ENCODE assay signal across 22 cellular contexts in the genomic region with DNA sequence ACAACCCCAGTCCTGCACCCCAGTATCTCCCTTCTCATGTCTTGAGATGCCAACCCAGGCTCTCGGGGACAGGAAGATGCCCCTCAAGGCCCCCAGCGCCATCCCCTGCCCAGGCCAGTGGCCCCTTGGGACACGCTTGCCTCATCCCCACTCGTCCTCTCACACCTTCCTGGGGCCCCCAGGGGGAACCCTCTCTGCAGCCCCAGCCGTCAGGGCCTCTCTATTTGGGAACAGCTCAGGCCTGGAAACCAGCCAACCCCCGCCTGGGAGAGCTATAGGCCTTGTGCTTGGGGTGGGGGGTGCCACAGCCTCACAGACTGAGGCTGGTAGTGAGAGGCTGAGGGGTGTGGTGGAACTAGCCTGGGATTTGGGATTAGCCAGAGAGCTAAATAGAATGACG. TPM values are rescaled to one million over a fixed set of nuclear protein-coding genes. Genes with fewer than 3 reads are reported as not detected.
"Had no signal": no experiment of that assay in that cellular context is flagged by ENCODE, and none has a peak within 500 bp of the region (broad histone marks: within the 10 kb centered on the region; RNA-seq: fewer than 3 reads in every experiment).

No MANE protein-coding gene starts in this region.

- H3K9me3 ChIP-seq: body of pancreas, esophagus squamous epithelium, thyroid gland, uterus had no signal

- DNase-seq: activated B cell treated with CpG ODN at 0.5 μM for 24 hours; activated CD4-positive, alpha-beta T cell treated with anti-CD3 and anti-CD28 coated beads for 48 hours; activated CD8-positive, alpha-beta T cell treated with anti-CD3 and anti-CD28 coated beads for 36 hours; activated effector memory CD4-positive, alpha-beta T cell treated with Interleukin-2 at 50 U/mL for 16 hours; activated T-cell treated with anti-CD3 and anti-CD28 coated beads, Interleukin-2, amount 50 U/mL, for 4 hours; amniotic stem cell; cortex of kidney; effector CD8-positive, alpha-beta T cell; esophagus squamous epithelium; immature natural killer cell; mesendoderm; natural killer cell; posterior cingulate gyrus; retina; stimulated activated CD4-positive, alpha-beta T cell treated with anti-CD3 and anti-CD28 coated beads, Interleukin-2, amount 100 ng/mL, for 48 hours; thyroid gland; uterus had no signal

- ATAC-seq: activated CD8-positive, alpha-beta T cell treated with anti-CD3 and anti-CD28 coated beads for 36 hours; activated T-cell treated with anti-CD3 and anti-CD28 coated beads, Interleukin-2, amount 50 U/mL, for 4 hours; body of pancreas; natural killer cell; stimulated activated memory B cell treated with anti-CD40 and anti-IgM and Interleukin-4, amounts not matched to agents 10 μg/mL and 1 μg/mL and 100 μg/mL, for 72 hours had no signal

- H3K4me1 ChIP-seq: body of pancreas, esophagus squamous epithelium, uterus had no signal

- H3K9me3 Mint-ChIP-seq: activated B cell treated with CpG ODN at 0.5 μM for 24 hours; activated CD8-positive, alpha-beta T cell treated with anti-CD3 and anti-CD28 coated beads for 36 hours; activated T-cell treated with anti-CD3 and anti-CD28 coated beads, Interleukin-2, amount 50 U/mL, for 4 hours; immature natural killer cell; natural killer cell; stimulated activated memory B cell treated with anti-CD40 and anti-IgM and Interleukin-4, amounts not matched to agents 10 μg/mL and 1 μg/mL and 100 μg/mL, for 72 hours had no signal

- H3K4me3 Mint-ChIP-seq: activated B cell treated with CpG ODN at 0.5 μM for 24 hours; activated CD8-positive, alpha-beta T cell treated with anti-CD3 and anti-CD28 coated beads for 36 hours; activated naive CD8-positive, alpha-beta T cell; activated T-cell treated with anti-CD3 and anti-CD28 coated beads, Interleukin-2, amount 50 U/mL, for 4 hours; immature natural killer cell; natural killer cell; stimulated activated memory B cell treated with anti-CD40 and anti-IgM and Interleukin-4, amounts not matched to agents 10 μg/mL and 1 μg/mL and 100 μg/mL, for 72 hours had no signal

- H3K36me3 ChIP-seq: esophagus squamous epithelium, thyroid gland, uterus had no signal

- H3K36me3 Mint-ChIP-seq: activated naive CD8-positive, alpha-beta T cell; immature natural killer cell; natural killer cell; stimulated activated memory B cell treated with anti-CD40 and anti-IgM and Interleukin-4, amounts not matched to agents 10 μg/mL and 1 μg/mL and 100 μg/mL, for 72 hours had no signal

- H3K4me1 Mint-ChIP-seq: activated B cell treated with CpG ODN at 0.5 μM for 24 hours; immature natural killer cell; natural killer cell; stimulated activated memory B cell treated with anti-CD40 and anti-IgM and Interleukin-4, amounts not matched to agents 10 μg/mL and 1 μg/mL and 100 μg/mL, for 72 hours had no signal

- H3K27ac Mint-ChIP-seq: activated B cell treated with CpG ODN at 0.5 μM for 24 hours; activated CD8-positive, alpha-beta T cell treated with anti-CD3 and anti-CD28 coated beads for 36 hours; activated naive CD8-positive, alpha-beta T cell; immature natural killer cell; natural killer cell; stimulated activated memory B cell treated with anti-CD40 and anti-IgM and Interleukin-4, amounts not matched to agents 10 μg/mL and 1 μg/mL and 100 μg/mL, for 72 hours had no signal

- FAIRE-seq: endothelial cell of umbilical vein had no signal

- H3K4me3 ChIP-seq: body of pancreas, esophagus squamous epithelium, thyroid gland, uterus had no signal

- H3K27ac ChIP-seq: body of pancreas, esophagus squamous epithelium, thyroid gland, uterus had no signal

- H3K27me3 ChIP-seq: body of pancreas, thyroid gland, uterus had no signal

RNA-seq across cellular contexts. Expression of a gene that starts 7.8 kb away (rescaled TPM):
- total RNA-seq: activated B cell treated with CpG ODN at 0.5 μM for 24 hours; activated CD8-positive, alpha-beta T cell treated with anti-CD3 and anti-CD28 coated beads for 36 hours; activated T-cell treated with anti-CD3 and anti-CD28 coated beads, Interleukin-2, amount 50 U/mL, for 4 hours; fibroblast of villous mesenchyme; natural killer cell had no signal
- polyA plus RNA-seq: immature natural killer cell had no signal
